ENCODE assay signal across 8 cellular contexts in genomic region chr5:56480305-56481146, GRCh38.
DNase-seq lines count a peak whose midpoint lies in the region; ATAC-seq and TF ChIP-seq lines count a peak whose summit lies in the region.

No MANE protein-coding gene starts in this region.

- peak overlapping the region; percentile 79 for H3K27ac Mint-ChIP-seq in MCF 10A (ENCODE audit: low read depth, unreplicated experiment)

- H3K4me3 Mint-ChIP-seq in MCF 10A (ENCODE audit: unreplicated experiment): peak overlapping the region; percentile 73

- H3K4me3 ChIP-seq in BLaER1 treated with 17β-estradiol and CSF1 and Interleukin-3, amounts not matched to agents 10 nM and 100 nM: peak overlapping the region; percentile 48 to 76 (median 65)
- H3K4me3 ChIP-seq in iPS-18c (ENCODE audit: insufficient read depth, low read depth, low read length) (peak overlapping the region; percentile 52), rectal smooth muscle tissue (ENCODE audit: low read length) (peak overlapping the region; percentile 79)

- intact Hi-C loops in MCF 10A (cut with micrococcal nuclease): loop anchor here (2.0 kb wide), 1 partner anchor 334 kb away; the partner anchor contains the start of gene MAP3K1

- POLR2A ChIA-PET in RWPE1 (lab: Yijun Ruan, JAX; ENCODE audit: low non-redundant PET) (interaction anchor here (0.5 kb wide), 1 partner anchor 156 kb away, joined by 5 read pairs; no protein-coding TSS in a partner anchor), MCF 10A (lab: Yijun Ruan, JAX) (interaction anchor here (0.7 kb wide), 1 partner anchor 9 kb away, joined by 3 read pairs; no protein-coding TSS in a partner anchor)

- peaks cover 66 to 87% (median 72%) of the 10 kb centered on the region in 10 experiments for H3K4me1 ChIP-seq in BLaER1 treated with 17β-estradiol and CSF1 and Interleukin-3, amounts not matched to agents 10 nM and 100 nM
- peaks cover 7% of the 10 kb centered on the region for H3K4me1 ChIP-seq in rectal smooth muscle tissue (ENCODE audit: control insufficient read depth, insufficient read depth, low read length)

- H4K20me1 ChIP-seq in BLaER1 treated with 17β-estradiol and CSF1 and Interleukin-3, amounts not matched to agents 10 nM and 100 nM: no peaks in the 10 kb centered on the region

- CTCF ChIA-PET in RWPE1 (lab: Yijun Ruan, JAX) (interaction anchor here (0.6 to 1.1 kb wide), 3 partner anchors 10 to 210 kb away, joined by 3 to 4 read pairs (median 3); no protein-coding TSS in a partner anchor), MCF 10A (lab: Yijun Ruan, JAX) (no interaction called here)

- no peaks in the 10 kb centered on the region for H3K36me3 Mint-ChIP-seq in MCF 10A (ENCODE audit: insufficient read depth, unreplicated experiment)

- H3K9me3 ChIP-seq in BLaER1 treated with 17β-estradiol and CSF1 and Interleukin-3, amounts not matched to agents 10 nM and 100 nM (replicated peaks in 1 of 11): peaks cover 0 to 17% (median 11%) of the 10 kb centered on the region in 11 experiments; a peak in 14 of 22 replicates
- no peaks in the 10 kb centered on the region for H3K9me3 ChIP-seq in iPS-18c (ENCODE audit: control insufficient read depth, insufficient read depth, low read length)

- peak overlapping the region; percentile 88 to 98 (median 97) for H3K4me2 ChIP-seq in BLaER1 treated with 17β-estradiol and CSF1 and Interleukin-3, amounts not matched to agents 10 nM and 100 nM

- DNase-seq in RWPE1 (ENCODE audit: low spot score) (peak; percentile 64), MCF 10A (ENCODE audit: unreplicated experiment) (peak; percentile 8), NCI-H1694 treated with DMSO at 0.1 percent for 48 hours (lab: John Stamatoyannopoulos, UW) (no peak), NCI-H82 treated with DMSO at 0.1 percent for 48 hours (lab: John Stamatoyannopoulos, UW; ENCODE audit: unreplicated experiment) (no peak)

- H3K36me3 ChIP-seq in BLaER1 treated with 17β-estradiol and CSF1 and Interleukin-3, amounts not matched to agents 10 nM and 100 nM: no peaks in the 10 kb centered on the region
- H3K36me3 ChIP-seq in rectal smooth muscle tissue (ENCODE audit: control insufficient read depth, insufficient read depth, low read length): no peaks in the 10 kb centered on the region

- H3K9me3 Mint-ChIP-seq in MCF 10A (ENCODE audit: unreplicated experiment): no peaks in the 10 kb centered on the region

- peak overlapping the region; percentile 81 to 91 (median 88) for H3K9ac ChIP-seq in BLaER1 treated with 17β-estradiol and CSF1 and Interleukin-3, amounts not matched to agents 10 nM and 100 nM
- H3K9ac ChIP-seq in rectal smooth muscle tissue (ENCODE audit: low read length): no peak overlapping the region

- no peak for TF ChIP-seq CTCF in RWPE1 (conservative IDR thresholded peaks at IDR 0.05; ENCODE audit: low read depth)
- TF ChIP-seq CTCF in MCF 10A (IDR thresholded peaks at IDR 0.05; ENCODE audit: unreplicated experiment): no peak

- H3K27ac ChIP-seq in BLaER1 treated with 17β-estradiol and CSF1 and Interleukin-3, amounts not matched to agents 10 nM and 100 nM: peak overlapping the region; percentile 86 to 95 (median 93)
- H3K27ac ChIP-seq in RWPE1: peak overlapping the region; percentile 59
- H3K27ac ChIP-seq in rectal smooth muscle tissue (ENCODE audit: low read depth, low read length): peak overlapping the region; percentile 58

- no peaks in the 10 kb centered on the region for H3K27me3 Mint-ChIP-seq in MCF 10A (ENCODE audit: insufficient read depth, unreplicated experiment)

- no peaks in the 10 kb centered on the region for H3K27me3 ChIP-seq in BLaER1 treated with 17β-estradiol and CSF1 and Interleukin-3, amounts not matched to agents 10 nM and 100 nM
- H3K27me3 ChIP-seq in rectal smooth muscle tissue (ENCODE audit: control insufficient read depth, insufficient read depth, low read length): no peaks in the 10 kb centered on the region

- no TSS peak for BruUV-seq in MCF 10A (replicated peaks; lab: Mats Ljungman, UMichigan)

- peak; percentile 30 for ATAC-seq in GM21786 (IDR thresholded peaks at IDR 0.05; ENCODE audit: unreplicated experiment)

- peaks cover 7% of the 10 kb centered on the region for H3K4me1 Mint-ChIP-seq in MCF 10A (ENCODE audit: insufficient read depth, unreplicated experiment)

Comparison
In these comparisons a context has a peak if more than half of its experiments do, and no peak if none do; other contexts are left out.
1. DNase-seq: peak in RWPE1 (single experiment) and MCF 10A (single experiment); none in NCI-H1694 treated with DMSO at 0.1 percent for 48 hours (single experiment) and NCI-H82 treated with DMSO at 0.1 percent for 48 hours (single experiment).
2. Peak in every context shown above with its lines, with median percentiles within 50 percentile points of each other: H3K27ac ChIP-seq and H3K4me3 ChIP-seq.